ENCODE assay signal across 1 cellular context in genomic region chr17:45585794-45586650, GRCh38.
A peak's percentile ranks its signal among the peaks of the same experiment; 100 is the strongest.
TF ChIP-seq lines count a peak whose summit lies in the region.
"Not testable (repeated sequence)": the region's sequence is repeated elsewhere in the genome, so short reads cannot be mapped to it uniquely, and the experiment has no call there.

No MANE protein-coding gene starts in this region.

TF ChIP-seq in HepG2, 621 proteins besides CTCF, POLR2A, EP300 and RAD21 (continued from another document):
- peak; percentile 72; the same call in 1 of the 2 replicates for TF ChIP-seq ZNF142 (CRISPR knock-in tag; IDR thresholded peaks at IDR 0.05)
- peak; percentile 67 for TF ChIP-seq HNRNPL (IDR thresholded peaks at IDR 0.05; ENCODE audit: low read depth, low read length)
- TF ChIP-seq NFKB2 (CRISPR knock-in tag; IDR thresholded peaks at IDR 0.05; ENCODE audit: borderline replicate concordance) = peak; percentile 69; the same call in 1 of the 2 replicates
- peak; percentile 51; the same call in 1 of the 2 replicates for TF ChIP-seq MAX (IDR thresholded peaks at IDR 0.05)
- TF ChIP-seq CSRNP1 (CRISPR knock-in tag; IDR thresholded peaks at IDR 0.05) = 0 out of 2 replicates have a peak, but pooled peaks have one; percentile 45
- TF ChIP-seq KDM2A (CRISPR knock-in tag; IDR thresholded peaks at IDR 0.05; ENCODE audit: borderline replicate concordance, low read depth) = peak; percentile 61; the same call in 1 of the 2 replicates
- peak; percentile 54; the same call in 1 of the 2 replicates for TF ChIP-seq TBX2 (CRISPR knock-in tag; IDR thresholded peaks at IDR 0.05; ENCODE audit: borderline replicate concordance)
- TF ChIP-seq MEIS1 (CRISPR knock-in tag; IDR thresholded peaks at IDR 0.05; ENCODE audit: borderline replicate concordance) = 0 out of 2 replicates have a peak, but pooled peaks have one; percentile 56
- TF ChIP-seq ARNT2 (CRISPR knock-in tag; IDR thresholded peaks at IDR 0.05; ENCODE audit: low read depth) = peak; percentile 82; the same call in 1 of the 2 replicates
- TF ChIP-seq ZNF138 (CRISPR knock-in tag; IDR thresholded peaks at IDR 0.05; ENCODE audit: low read depth) = 0 out of 2 replicates have a peak, but pooled peaks have one; percentile 14
- TF ChIP-seq DR1 (CRISPR knock-in tag; IDR thresholded peaks at IDR 0.05) = 0 out of 2 replicates have a peak, but pooled peaks have one; percentile 53
- 0 out of 2 replicates have a peak, but pooled peaks have one; percentile 19 for TF ChIP-seq CCDC6 (CRISPR knock-in tag; IDR thresholded peaks at IDR 0.05)
- peak; percentile 80 for TF ChIP-seq POGK (CRISPR knock-in tag; conservative IDR thresholded peaks at IDR 0.05)
- peak; percentile 29; the same call in 1 of the 2 replicates for TF ChIP-seq ZBTB7A (CRISPR knock-in tag; IDR thresholded peaks at IDR 0.05)
- peak; percentile 68; the same call in 1 of the 2 replicates for TF ChIP-seq ZNF564 (CRISPR knock-in tag; IDR thresholded peaks at IDR 0.05)
- peak; percentile 49; the same call in 1 of the 2 replicates for TF ChIP-seq TARDBP (CRISPR knock-in tag; IDR thresholded peaks at IDR 0.05)
- peak; percentile 50; the same call in 1 of the 2 replicates for TF ChIP-seq YEATS4 (CRISPR knock-in tag; IDR thresholded peaks at IDR 0.05; ENCODE audit: borderline replicate concordance)
- TF ChIP-seq CBX2 (IDR thresholded peaks at IDR 0.05; ENCODE audit: low read depth, low read length); NONO (IDR thresholded peaks at IDR 0.05): not testable (repeated sequence)
- TF ChIP-seq CBX2 (CRISPR knock-in tag; IDR thresholded peaks at IDR 0.05; ENCODE audit: low read depth) = peak; percentile 39; the same call in 1 of the 2 replicates
- peak; percentile 57 for TF ChIP-seq NONO (CRISPR knock-in tag; conservative IDR thresholded peaks at IDR 0.05)
- TF ChIP-seq KAT7 (CRISPR knock-in tag; IDR thresholded peaks at IDR 0.05; ENCODE audit: borderline replicate concordance) = peak; percentile 91
- TF ChIP-seq ARHGAP35 (CRISPR knock-in tag; IDR thresholded peaks at IDR 0.05; ENCODE audit: borderline replicate concordance) = peak; percentile 52; the same call in 1 of the 2 replicates
- TF ChIP-seq ZSCAN21 (CRISPR knock-in tag; IDR thresholded peaks at IDR 0.05; ENCODE audit: borderline replicate concordance) = peak; percentile 81; the same call in 1 of the 2 replicates
- TF ChIP-seq ZFP90 (CRISPR knock-in tag; IDR thresholded peaks at IDR 0.05; ENCODE audit: borderline replicate concordance) = peak; percentile 6; the same call in 1 of the 2 replicates
- TF ChIP-seq TEAD3 (CRISPR knock-in tag; optimal IDR thresholded peaks at IDR 0.05; ENCODE audit: borderline replicate concordance) = peak; percentile 11
- 0 out of 4 replicates have a peak, but pooled peaks of 1 of the 2 experiments have one; percentile 26 for TF ChIP-seq KLF16 (CRISPR knock-in tag; IDR thresholded peaks at IDR 0.05)
- peak; percentile 17; the same call in 1 of the 2 replicates for TF ChIP-seq ZNF629 (CRISPR knock-in tag; conservative IDR thresholded peaks at IDR 0.05)
- peak; percentile 93 to 94 for TF ChIP-seq HMGXB4 (CRISPR knock-in tag; IDR thresholded peaks at IDR 0.05; ENCODE audit: borderline replicate concordance in 1 of 2, low read depth in 1 of 2)
- TF ChIP-seq ZSCAN20 (CRISPR knock-in tag; IDR thresholded peaks at IDR 0.05; ENCODE audit: borderline replicate concordance) = 0 out of 2 replicates have a peak, but pooled peaks have one; percentile 43
- 0 out of 2 replicates have a peak, but pooled peaks have one; percentile 63 for TF ChIP-seq REL (CRISPR knock-in tag; conservative IDR thresholded peaks at IDR 0.05)
- peak; percentile 61; the same call in 1 of the 2 replicates for TF ChIP-seq MTA1 (CRISPR knock-in tag; IDR thresholded peaks at IDR 0.05; ENCODE audit: borderline replicate concordance)
- peak; percentile 92 for TF ChIP-seq ZNF34 (CRISPR knock-in tag; IDR thresholded peaks at IDR 0.05; ENCODE audit: borderline replicate concordance)
- TF ChIP-seq ZFP91 (CRISPR knock-in tag; IDR thresholded peaks at IDR 0.05; ENCODE audit: borderline replicate concordance) = peak; percentile 90; the same call in 1 of the 2 replicates
